Comparison of ENCODE assay signal across 8 cellular contexts in genomic region chr7:12291870-12292269, GRCh38.
DNase-seq lines count a peak whose midpoint lies in the region; ATAC-seq and TF ChIP-seq lines count a peak whose summit lies in the region.
"Had no signal": no experiment of that assay in that cellular context is flagged by ENCODE, and none has a peak within 500 bp of the region (broad histone marks: within the 10 kb centered on the region; RNA-seq: fewer than 3 reads in every experiment).

No MANE protein-coding gene starts in this region.

- WGBS in right lobe of liver (ENCODE audit: insufficient coverage, low coverage, low lambda C conversion rate, missing lambda C conversion rate) = 20% methylated on average over 1 of the region's 1 CpG

- H3K27me3 ChIP-seq in SJCRH30 = 0 out of 2 replicates have a peak, but pooled peaks cover 6% of the 10 kb centered on the region
- no peaks in the 10 kb centered on the region for H3K27me3 ChIP-seq in right lobe of liver

- no peak overlapping the region for H3K4me3 Mint-ChIP-seq in activated T-cell treated with anti-CD3 and anti-CD28 coated beads, Interleukin-2, amount 50 U/mL, for 4 hours
- H3K4me3 Mint-ChIP-seq: HFFc6 had no signal

- TF ChIP-seq CTCF in right lobe of liver (IDR thresholded peaks at IDR 0.05) = peak in 3 of 4 donors; percentile 19 to 32 (median 27)

- H3K4me1 ChIP-seq in SJCRH30 = no peaks in the 10 kb centered on the region
- H3K4me1 ChIP-seq in right lobe of liver = no peaks in the 10 kb centered on the region

- intact Hi-C loops in right lobe of liver (cut with DNase I) = no loop called here

- H3K27ac ChIP-seq in SJCRH30 (no peak overlapping the region), right lobe of liver (no peak overlapping the region)

- peaks cover 2% of the 10 kb centered on the region for H3K4me1 Mint-ChIP-seq in activated T-cell treated with anti-CD3 and anti-CD28 coated beads, Interleukin-2, amount 50 U/mL, for 4 hours (ENCODE audit: low read depth)

- H3K4me3 ChIP-seq in SJCRH30 = no peak overlapping the region
- no peak overlapping the region for H3K4me3 ChIP-seq in right lobe of liver

- H3K27me3 Mint-ChIP-seq in activated T-cell treated with anti-CD3 and anti-CD28 coated beads, Interleukin-2, amount 50 U/mL, for 4 hours (ENCODE audit: low read depth) = peaks cover 2% of the 10 kb centered on the region

- DNase-seq in ELR (ENCODE audit: low read depth) (peak; percentile 11), SJCRH30 (peak; percentile 13 to 52), right lobe of liver (no peak)
- DNase-seq in activated T-cell treated with anti-CD3 and anti-CD28 coated beads, Interleukin-2, amount 50 U/mL, for 4 hours = no peak
- DNase-seq in activated CD8-positive, alpha-beta memory T cell treated with anti-CD3 and anti-CD28 coated beads for 24 hours = no peak
- DNase-seq: HFFc6 had no signal

- TF ChIP-seq POLR2A in right lobe of liver (IDR thresholded peaks at IDR 0.05) = no peak

- no peaks in the 10 kb centered on the region for H3K36me3 Mint-ChIP-seq in activated T-cell treated with anti-CD3 and anti-CD28 coated beads, Interleukin-2, amount 50 U/mL, for 4 hours (ENCODE audit: insufficient read depth)

- H3K9me3 ChIP-seq in SJCRH30 (replicated peaks) (no peaks in the 10 kb centered on the region; the same call in none of the 2 replicates), right lobe of liver (no peaks in the 10 kb centered on the region)

- H3K36me3 ChIP-seq in SJCRH30 (no peaks in the 10 kb centered on the region), right lobe of liver (no peaks in the 10 kb centered on the region)

- ATAC-seq in GM19351 (IDR thresholded peaks at IDR 0.05; ENCODE audit: unreplicated experiment) (peak; percentile 56), right lobe of liver (peak in 1 of 4 donors; percentile 24), HG02759 (IDR thresholded peaks at IDR 0.05; ENCODE audit: unreplicated experiment) (no peak)
- ATAC-seq in activated T-cell treated with anti-CD3 and anti-CD28 coated beads, Interleukin-2, amount 50 U/mL, for 4 hours = no peak

- peaks cover 10% of the 10 kb centered on the region for H3K9me3 Mint-ChIP-seq in activated T-cell treated with anti-CD3 and anti-CD28 coated beads, Interleukin-2, amount 50 U/mL, for 4 hours

Comparison
In these comparisons a context has a peak if more than half of its experiments do, and no peak if none do; other contexts are left out.
1. DNase-seq: peak in ELR (single experiment) and SJCRH30 (2 of 2); none in right lobe of liver (0 of 3), activated T-cell treated with anti-CD3 and anti-CD28 coated beads, Interleukin-2, amount 50 U/mL, for 4 hours (single experiment) and activated CD8-positive, alpha-beta memory T cell treated with anti-CD3 and anti-CD28 coated beads for 24 hours (single experiment).